ENCODE assay signal across 19 cellular contexts in the genomic region with DNA sequence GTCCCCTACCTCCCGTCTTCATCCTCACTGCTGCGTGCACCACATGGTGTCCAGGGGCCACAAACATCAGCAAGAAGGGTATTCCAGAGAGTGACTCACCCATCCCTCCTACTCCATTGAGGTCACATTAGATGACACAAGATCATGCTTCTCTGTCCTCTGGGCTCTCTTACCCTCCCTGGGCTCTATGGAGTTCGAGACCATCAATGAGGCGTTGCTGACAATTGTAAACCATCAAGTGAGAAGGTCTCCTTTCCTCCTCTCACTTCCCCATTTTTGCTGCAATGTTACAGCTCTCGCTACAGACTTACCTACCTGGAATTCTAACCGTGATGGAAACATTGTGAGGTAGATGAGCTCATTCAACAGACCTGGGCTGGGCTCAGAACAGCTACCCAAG.
"Had no signal": no experiment of that assay in that cellular context is flagged by ENCODE, and none has a peak within 500 bp of the region (broad histone marks: within the 10 kb centered on the region; RNA-seq: fewer than 3 reads in every experiment).

No MANE protein-coding gene starts in this region.

- H3K4me1 ChIP-seq: heart left ventricle, tibial artery, vagina had no signal

- DNase-seq: activated CD4-positive, alpha-beta T cell treated with anti-CD3 and anti-CD28 coated beads for 1 hour; activated CD4-positive, alpha-beta T cell treated with anti-CD3 and anti-CD28 coated beads, Interleukin-2, amount 50 U/mL, for 48 hours; activated gamma-delta T cell treated with Interleukin-2 at 50 U/mL for 16 hours; activated naive CD8-positive, alpha-beta T cell treated with anti-CD3 and anti-CD28 coated beads, Interleukin-2, amount 10 ng/mL, durations not matched to agents 7 days and 5 days; activated T-cell treated with anti-CD3 and anti-CD28 coated beads, Interleukin-2, amount 50 U/mL, for 4 hours; anterior cingulate cortex; brain microvascular endothelial cell; foreskin melanocyte; immature natural killer cell; mesendoderm; nucleus accumbens; stimulated activated CD4-positive, alpha-beta T cell treated with anti-CD3 and anti-CD28 coated beads, Interleukin-2, amount 100 ng/mL, for 48 hours; stimulated activated naive CD4-positive, alpha-beta T cell; tibial artery had no signal

- H3K27ac ChIP-seq: brain microvascular endothelial cell, epithelial cell of prostate, heart left ventricle, tibial artery, vagina had no signal

- H3K4me1 Mint-ChIP-seq: activated naive CD8-positive, alpha-beta T cell treated with anti-CD3 and anti-CD28 coated beads, Interleukin-2, amount 10 ng/mL, durations not matched to agents 7 days and 5 days; immature natural killer cell; nephron had no signal

- H3K27ac Mint-ChIP-seq: activated naive CD8-positive, alpha-beta T cell treated with anti-CD3 and anti-CD28 coated beads, Interleukin-2, amount 10 ng/mL, durations not matched to agents 7 days and 5 days; nephron; T-helper 1 cell treated with Interleukin-12 subunit alpha and Interleukin-12 subunit beta and Interleukin-4 antibody, amounts not matched to agents 30 μg/mL and 1 μg/mL, for 36 hours had no signal

- H3K4me3 Mint-ChIP-seq: activated naive CD8-positive, alpha-beta T cell treated with anti-CD3 and anti-CD28 coated beads, Interleukin-2, amount 10 ng/mL, durations not matched to agents 7 days and 5 days; activated T-cell treated with anti-CD3 and anti-CD28 coated beads, Interleukin-2, amount 50 U/mL, for 4 hours; immature natural killer cell; nephron; T-helper 1 cell treated with Interleukin-12 subunit alpha and Interleukin-12 subunit beta and Interleukin-4 antibody, amounts not matched to agents 30 μg/mL and 1 μg/mL, for 36 hours had no signal

- H3K9me3 Mint-ChIP-seq: activated naive CD8-positive, alpha-beta T cell treated with anti-CD3 and anti-CD28 coated beads, Interleukin-2, amount 10 ng/mL, durations not matched to agents 7 days and 5 days; activated T-cell treated with anti-CD3 and anti-CD28 coated beads, Interleukin-2, amount 50 U/mL, for 4 hours; immature natural killer cell; nephron; T-helper 1 cell treated with Interleukin-12 subunit alpha and Interleukin-12 subunit beta and Interleukin-4 antibody, amounts not matched to agents 30 μg/mL and 1 μg/mL, for 36 hours had no signal

- H3K36me3 Mint-ChIP-seq: activated naive CD8-positive, alpha-beta T cell treated with anti-CD3 and anti-CD28 coated beads, Interleukin-2, amount 10 ng/mL, durations not matched to agents 7 days and 5 days; immature natural killer cell had no signal

- ATAC-seq: activated T-cell treated with anti-CD3 and anti-CD28 coated beads, Interleukin-2, amount 50 U/mL, for 4 hours; heart left ventricle had no signal

- H3K4me3 ChIP-seq: heart left ventricle, tibial artery, vagina had no signal

- H3K9me3 ChIP-seq: heart left ventricle, tibial artery, vagina had no signal

- H3K27me3 ChIP-seq: brain microvascular endothelial cell, heart left ventricle, tibial artery, vagina had no signal
